Comparison of ENCODE assay signal across 16 cellular contexts in genomic region chrX:71629467-71629866, GRCh38. TPM values are rescaled to one million over a fixed set of nuclear protein-coding genes. Genes with fewer than 3 reads are reported as not detected.
DNase-seq lines count a peak whose midpoint lies in the region; ATAC-seq, FAIRE-seq and TF ChIP-seq lines count a peak whose summit lies in the region.
"Had no signal": no experiment of that assay in that cellular context is flagged by ENCODE, and none has a peak within 500 bp of the region (broad histone marks: within the 10 kb centered on the region; RNA-seq: fewer than 3 reads in every experiment).

No MANE protein-coding gene starts in this region.

- BruUV-seq in HepG2 (replicated peaks; lab: Mats Ljungman, UMichigan): no TSS peak

- no peaks in the 10 kb centered on the region for H3K9me3 ChIP-seq in HepG2 (ENCODE audit: low read length)
- no peaks in the 10 kb centered on the region for H3K9me3 ChIP-seq in right lobe of liver
- H3K9me3 ChIP-seq in sigmoid colon: no peaks in the 10 kb centered on the region

- peak overlapping the region; percentile 9 for H2AFZ ChIP-seq in HepG2 (ENCODE audit: low read length)
- H2AFZ ChIP-seq: parathyroid adenoma had no signal

- no peak for FAIRE-seq in HepG2 (lab: Jason Lieb, UNC)
- FAIRE-seq: A204.1 had no signal

- DNase-seq in HepG2 (ENCODE audit: low spot score): no peak
- no peak for DNase-seq in right lobe of liver
- no peak for DNase-seq in sigmoid colon
- no peak for DNase-seq in T1000 (lab: John Stamatoyannopoulos, UW)
- no peak for DNase-seq in immature natural killer cell
- no peak for DNase-seq in EL
- DNase-seq: activated CD4-positive, alpha-beta T cell treated with anti-CD3 and anti-CD28 coated beads, Interleukin-2, amount 50 U/mL, for 4 hours; activated naive CD4-positive, alpha-beta T cell; central memory CD4-positive, alpha-beta T cell; hypothalamus; NCI-H187 had no signal

- TF ChIP-seq CTCF in HepG2 (CRISPR knock-in tag; IDR thresholded peaks at IDR 0.05): no peak
- no peak for TF ChIP-seq CTCF in right lobe of liver (IDR thresholded peaks at IDR 0.05)
- TF ChIP-seq CTCF in sigmoid colon (IDR thresholded peaks at IDR 0.05): no peak

- no peak overlapping the region for H3K27ac ChIP-seq in HepG2 (ENCODE audit: extremely low read length, insufficient read depth, low read length)
- no peak overlapping the region for H3K27ac ChIP-seq in right lobe of liver
- no peak overlapping the region for H3K27ac ChIP-seq in sigmoid colon
- H3K27ac ChIP-seq: parathyroid adenoma had no signal

- peaks cover 6 to 8% of the 10 kb centered on the region in 2 donors for H3K4me1 Mint-ChIP-seq in immature natural killer cell

- H3K4me3 Mint-ChIP-seq in immature natural killer cell: no peak overlapping the region

- intact Hi-C loops in HepG2 (cut with micrococcal nuclease; ENCODE audit: unreplicated experiment) (no loop called here), right lobe of liver (cut with DNase I) (no loop called here), sigmoid colon (cut with DNase I) (no loop called here)

- POLR2A ChIA-PET in HepG2 (lab: Yijun Ruan, JAX): interaction anchor here (1.3 kb wide), 1 partner anchor 12 kb away, joined by 4 read pairs; no protein-coding TSS in a partner anchor

- ATAC-seq in HepG2 (no peak), right lobe of liver (no peak), HG02642 (IDR thresholded peaks at IDR 0.05; ENCODE audit: poor library complexity, unreplicated experiment) (peak; percentile 76), HG03565 (IDR thresholded peaks at IDR 0.05; ENCODE audit: unreplicated experiment) (peak; percentile 45)

- in situ Hi-C loops in HepG2 (cut with HindIII; ENCODE audit: extremely low pct_ligation_motif_present, low pct_unique_long_range_greater_than_20kb): no loop called here

- H3K4me1 ChIP-seq in HepG2 (ENCODE audit: insufficient read depth, low read length): peaks cover 61% of the 10 kb centered on the region
- H3K4me1 ChIP-seq in right lobe of liver: no peaks in the 10 kb centered on the region
- no peaks in the 10 kb centered on the region for H3K4me1 ChIP-seq in sigmoid colon
- H3K4me1 ChIP-seq: parathyroid adenoma had no signal

- H3K79me2 ChIP-seq in HepG2 (ENCODE audit: insufficient read depth, low read length): no peaks in the 10 kb centered on the region
- H3K79me2 ChIP-seq: parathyroid adenoma had no signal

- no peaks in the 10 kb centered on the region for H3K27me3 ChIP-seq in HepG2 (ENCODE audit: control insufficient read depth in 1 of 2, insufficient read depth in 2 of 2, low read length in 2 of 2)
- H3K27me3 ChIP-seq in right lobe of liver: no peaks in the 10 kb centered on the region
- no peaks in the 10 kb centered on the region for H3K27me3 ChIP-seq in sigmoid colon

- H3K9ac ChIP-seq in HepG2 (ENCODE audit: insufficient read depth, low read depth, low read length): no peak overlapping the region
- H3K9ac ChIP-seq: parathyroid adenoma had no signal

- H3K27me3 Mint-ChIP-seq in immature natural killer cell (ENCODE audit: low read depth in 3 of 3): peaks cover 0 to 1% (median 1%) of the 10 kb centered on the region in 3 donors

- 40% methylated on average over 2 of the region's 2 CpGs for WGBS in HepG2 (ENCODE audit: low lambda C conversion rate)
- WGBS in right lobe of liver (ENCODE audit: insufficient coverage, low coverage, low lambda C conversion rate, missing lambda C conversion rate): 67% methylated on average over 1 of the region's 2 CpGs
- 57 to 87% methylated on average over 2 of the region's 2 CpGs for WGBS in sigmoid colon, 2 donors

- no peak overlapping the region for H3K27ac Mint-ChIP-seq in immature natural killer cell

- H3K36me3 ChIP-seq in HepG2 (replicated peaks in 1 of 2; ENCODE audit: control insufficient read depth in 1 of 2, insufficient read depth in 2 of 2, low read length in 2 of 2) (no peaks in the 10 kb centered on the region), right lobe of liver (no peaks in the 10 kb centered on the region), sigmoid colon (no peaks in the 10 kb centered on the region)

- TF ChIP-seq POLR2A in HepG2 (IDR thresholded peaks at IDR 0.05; ENCODE audit: insufficient read depth in 1 of 2, low read depth in 2 of 2, low read length in 2 of 2): no peak
- no peak for TF ChIP-seq POLR2A in right lobe of liver (IDR thresholded peaks at IDR 0.05)
- TF ChIP-seq POLR2A in sigmoid colon (IDR thresholded peaks at IDR 0.05): no peak

- CTCF ChIA-PET in HepG2 (lab: Yijun Ruan, JAX; ENCODE audit: low intra/inter-chr PET ratio, low total read pairs): no interaction called here

- H3K36me3 Mint-ChIP-seq in immature natural killer cell: no peaks in the 10 kb centered on the region

- H4K20me1 ChIP-seq in HepG2 (ENCODE audit: insufficient read depth, low read length): no peaks in the 10 kb centered on the region

- no peak for TF ChIP-seq RAD21 in HepG2 (CRISPR knock-in tag; IDR thresholded peaks at IDR 0.05)

- TF ChIP-seq EP300 in HepG2 (IDR thresholded peaks at IDR 0.05; ENCODE audit: low read depth in 2 of 2, low read length in 2 of 2) (no peak), HepG2 (CRISPR knock-in tag; IDR thresholded peaks at IDR 0.05; ENCODE audit: borderline replicate concordance) (no peak), sigmoid colon (IDR thresholded peaks at IDR 0.05) (no peak)

- no peak overlapping the region for H3K4me2 ChIP-seq in HepG2 (ENCODE audit: low read depth, low read length)

- no peak overlapping the region for H3K4me3 ChIP-seq in HepG2 (replicated peaks in 1 of 3; ENCODE audit: insufficient read depth in 1 of 3, low read depth in 2 of 3, low read length in 3 of 3)
- no peak overlapping the region for H3K4me3 ChIP-seq in right lobe of liver
- no peak overlapping the region for H3K4me3 ChIP-seq in sigmoid colon

- no peaks in the 10 kb centered on the region for H3K9me3 Mint-ChIP-seq in immature natural killer cell

RNA-seq across cellular contexts. Expression of gene CXCR3, which starts 11.2 kb away (rescaled TPM):
- 0.17 and 0.18 TPM in 2 replicates for total RNA-seq in HepG2 (2016; rRNA removed; fragmentation: Illumina TruSeq; extraction: Trizol)
- 0.18 and 0.20 TPM in 2 replicates for total RNA-seq in HepG2 (2016; cell fraction: cytosol; rRNA removed; fragmentation: Illumina TruSeq; extraction: Trizol; ENCODE audit: low read depth)
- total RNA-seq in HepG2 (2016; cell fraction: insoluble cytoplasmic fraction; rRNA removed; fragmentation: Illumina TruSeq; extraction: Trizol): 0.13 TPM in 1 of 2 replicates, not detected in the other
- total RNA-seq in HepG2 (2016; cell fraction: membrane; rRNA removed; fragmentation: Illumina TruSeq; extraction: Trizol): 0.10 and 0.15 TPM in 2 replicates
- total RNA-seq in HepG2 (2016; cell fraction: nucleus; rRNA removed; fragmentation: Illumina TruSeq; extraction: Trizol): 0.22 and 0.37 TPM in 2 replicates
- polyA plus RNA-seq in HepG2 (2011; rRNA removed): not detected in 2 replicates
- not detected in 2 replicates for polyA plus RNA-seq in HepG2 (2011; cell fraction: cytosol; rRNA removed)
- polyA plus RNA-seq in HepG2 (2011; cell fraction: nucleus; rRNA removed): 0.07 TPM in 1 of 2 replicates, not detected in the other
- polyA plus RNA-seq in HepG2 (2012): not detected in 2 replicates
- 0.08 and 0.09 TPM in 2 replicates for polyA plus RNA-seq in HepG2 (2016; cell fraction: cytosol; fragmentation: Illumina TruSeq; extraction: Trizol; ENCODE audit: low read depth)
- 0.32 TPM in 1 of 2 replicates, not detected in the other for polyA plus RNA-seq in HepG2 (2016; cell fraction: insoluble cytoplasmic fraction; fragmentation: Illumina TruSeq; extraction: Trizol; ENCODE audit: low read depth)
- polyA plus RNA-seq in HepG2 (2016; cell fraction: membrane; fragmentation: Illumina TruSeq; extraction: Trizol; ENCODE audit: low read depth): 0.15 and 0.27 TPM in 2 replicates
- 0.28 and 0.29 TPM in 2 replicates for polyA plus RNA-seq in HepG2 (2016; cell fraction: nucleus; fragmentation: Illumina TruSeq; extraction: Trizol; ENCODE audit: insufficient read depth, low read depth)
- 0.30 TPM in 1 of 2 replicates, not detected in the other for polyA minus RNA-seq in HepG2 (2011; rRNA and poly(A)+ RNA removed; ENCODE audit: low replicate concordance)
- not detected in 2 replicates for polyA minus RNA-seq in HepG2 (2011; cell fraction: cytosol; rRNA and poly(A)+ RNA removed)
- polyA minus RNA-seq in HepG2 (2011; cell fraction: nucleus; rRNA and poly(A)+ RNA removed): not detected in 2 replicates
- under 1 TPM in 1 of 6 experiments, not detected in 5; 0.13 TPM for total RNA-seq in right lobe of liver
- not detected for total RNA-seq in sigmoid colon
- polyA plus RNA-seq in sigmoid colon: 1 to 10 TPM in 1 of 3 donors, under 1 TPM in 2; 0.60 to 6.5 (median 0.69) TPM
- 100 to 1,000 TPM in 1 of 3 donors, 10 to 100 TPM in 2; 31.1 to 108 (median 34.3) TPM for polyA plus RNA-seq in immature natural killer cell
- total RNA-seq: epithelial cell of proximal tubule had no signal

RNA-seq across cellular contexts. Expression of gene GCNA, which starts 51.2 kb away (rescaled TPM):
- total RNA-seq in HepG2 (2016; rRNA removed; fragmentation: Illumina TruSeq; extraction: Trizol): 0.17 and 0.66 TPM in 2 replicates
- 0.35 and 0.51 TPM in 2 replicates for total RNA-seq in HepG2 (2016; cell fraction: cytosol; rRNA removed; fragmentation: Illumina TruSeq; extraction: Trizol; ENCODE audit: low read depth)
- 0.27 and 0.32 TPM in 2 replicates for total RNA-seq in HepG2 (2016; cell fraction: insoluble cytoplasmic fraction; rRNA removed; fragmentation: Illumina TruSeq; extraction: Trizol)
- total RNA-seq in HepG2 (2016; cell fraction: membrane; rRNA removed; fragmentation: Illumina TruSeq; extraction: Trizol): 0.38 and 0.43 TPM in 2 replicates
- total RNA-seq in HepG2 (2016; cell fraction: nucleus; rRNA removed; fragmentation: Illumina TruSeq; extraction: Trizol): 0.62 and 0.69 TPM in 2 replicates
- 0.38 and 0.44 TPM in 2 replicates for polyA plus RNA-seq in HepG2 (2011; rRNA removed)
- polyA plus RNA-seq in HepG2 (2011; cell fraction: cytosol; rRNA removed): 0.09 and 0.12 TPM in 2 replicates
- polyA plus RNA-seq in HepG2 (2011; cell fraction: nucleus; rRNA removed): 1.7 and 2.0 TPM in 2 replicates
- 0.27 and 0.55 TPM in 2 replicates for polyA plus RNA-seq in HepG2 (2012)
- 0.05 and 0.11 TPM in 2 replicates for polyA plus RNA-seq in HepG2 (2016; cell fraction: cytosol; fragmentation: Illumina TruSeq; extraction: Trizol; ENCODE audit: low read depth)
- polyA plus RNA-seq in HepG2 (2016; cell fraction: insoluble cytoplasmic fraction; fragmentation: Illumina TruSeq; extraction: Trizol; ENCODE audit: low read depth): 0.17 and 0.27 TPM in 2 replicates
- polyA plus RNA-seq in HepG2 (2016; cell fraction: membrane; fragmentation: Illumina TruSeq; extraction: Trizol; ENCODE audit: low read depth): 0.17 and 0.20 TPM in 2 replicates
- 1.8 and 2.4 TPM in 2 replicates for polyA plus RNA-seq in HepG2 (2016; cell fraction: nucleus; fragmentation: Illumina TruSeq; extraction: Trizol; ENCODE audit: insufficient read depth, low read depth)
- polyA minus RNA-seq in HepG2 (2011; rRNA and poly(A)+ RNA removed; ENCODE audit: low replicate concordance): 0.48 and 0.96 TPM in 2 replicates
- not detected in 2 replicates for polyA minus RNA-seq in HepG2 (2011; cell fraction: cytosol; rRNA and poly(A)+ RNA removed)
- 0.77 and 1.1 TPM in 2 replicates for polyA minus RNA-seq in HepG2 (2011; cell fraction: nucleus; rRNA and poly(A)+ RNA removed)
- total RNA-seq in right lobe of liver: 1 to 10 TPM in 3 of 6 experiments, under 1 TPM in 3; 0.37 to 1.7 (median 0.95) TPM
- total RNA-seq in sigmoid colon: 1 to 10 TPM; 1.4 to 5.0 (median 3.9) TPM
- 1 to 10 TPM in 1 of 3 donors, under 1 TPM in 2; 0.60 to 1.5 (median 0.69) TPM for polyA plus RNA-seq in sigmoid colon
- polyA plus RNA-seq in immature natural killer cell: 1 to 10 TPM in 2 of 3 donors, under 1 TPM in 1; 0.63 to 1.8 (median 1.3) TPM

Comparison
In these comparisons a context has a peak if more than half of its experiments do, and no peak if none do; other contexts are left out.
1. ATAC-seq: peak in HG02642 (single experiment) and HG03565 (single experiment); none in HepG2 (single experiment) and right lobe of liver (0 of 4).